ENCODE assay signal across 23 cellular contexts in genomic region chr1:238377280-238377919, GRCh38.
"Had no signal": no experiment of that assay in that cellular context is flagged by ENCODE, and none has a peak within 500 bp of the region (broad histone marks: within the 10 kb centered on the region; RNA-seq: fewer than 3 reads in every experiment).

No MANE protein-coding gene starts in this region.

- DNase-seq: activated B cell treated with CpG ODN at 0.5 μM for 24 hours; activated CD4-positive, alpha-beta T cell treated with anti-CD3 and anti-CD28 coated beads for 36 hours; activated CD4-positive, alpha-beta T cell treated with anti-CD3 and anti-CD28 coated beads, Interleukin-2, amount 50 U/mL, for 4 hours; activated naive CD4-positive, alpha-beta T cell; activated T-cell treated with anti-CD3 and anti-CD28 coated beads for 4 hours; activated T-cell treated with anti-CD3 and anti-CD28 coated beads, Interleukin-2, amount 50 U/mL, for 72 hours; central memory CD4-positive, alpha-beta T cell; foreskin fibroblast; head of caudate nucleus; hippocampal formation; islet precursor cell; left ventricle myocardium superior; naive B cell; right cardiac atrium; spleen; stimulated activated naive CD4-positive, alpha-beta T cell; SW 1271; T1000 had no signal

- H3K4me1 ChIP-seq: breast epithelium, spleen, tibial nerve had no signal

- H3K4me1 Mint-ChIP-seq: activated B cell treated with CpG ODN at 0.5 μM for 24 hours; activated CD4-positive, alpha-beta T cell treated with anti-CD3 and anti-CD28 coated beads for 36 hours; naive B cell had no signal

- H3K36me3 Mint-ChIP-seq: naive B cell had no signal

- H3K27ac ChIP-seq: breast epithelium, spleen, tibial nerve had no signal

- H3K27me3 ChIP-seq: breast epithelium, spleen, tibial nerve had no signal

- H3K27me3 Mint-ChIP-seq: activated B cell treated with CpG ODN at 0.5 μM for 24 hours; activated CD4-positive, alpha-beta T cell treated with anti-CD3 and anti-CD28 coated beads for 36 hours; naive B cell had no signal

- H3K4me3 ChIP-seq: breast epithelium, spleen, tibial nerve had no signal

- ATAC-seq: activated CD4-positive, alpha-beta T cell treated with anti-CD3 and anti-CD28 coated beads for 36 hours; activated naive CD4-positive, alpha-beta T cell treated with anti-CD3 and anti-CD28 coated beads, Interleukin-2, amount 50 U/mL, for 72 hours; activated T-cell treated with anti-CD3 and anti-CD28 coated beads, Interleukin-2, amount 50 U/mL, for 72 hours; esophagus mucosa; left ventricle myocardium superior; right cardiac atrium had no signal

- H3K4me3 Mint-ChIP-seq: activated B cell treated with CpG ODN at 0.5 μM for 24 hours; activated CD4-positive, alpha-beta T cell treated with anti-CD3 and anti-CD28 coated beads for 36 hours; activated T-cell treated with anti-CD3 and anti-CD28 coated beads, Interleukin-2, amount 50 U/mL, for 72 hours; T-helper 1 cell treated with Interleukin-12 subunit alpha and Interleukin-12 subunit beta and Interleukin-4 antibody, amounts not matched to agents 30 μg/mL and 1 μg/mL, for 36 hours had no signal

- H3K9me3 ChIP-seq: breast epithelium, spleen, tibial nerve had no signal

- H3K36me3 ChIP-seq: breast epithelium, spleen, tibial nerve had no signal

- H3K27ac Mint-ChIP-seq: activated B cell treated with CpG ODN at 0.5 μM for 24 hours; activated CD4-positive, alpha-beta T cell treated with anti-CD3 and anti-CD28 coated beads for 36 hours; activated naive CD4-positive, alpha-beta T cell treated with anti-CD3 and anti-CD28 coated beads, Interleukin-2, amount 50 U/mL, for 72 hours; activated T-cell treated with anti-CD3 and anti-CD28 coated beads, Interleukin-2, amount 50 U/mL, for 72 hours; naive B cell; T-helper 1 cell treated with Interleukin-12 subunit alpha and Interleukin-12 subunit beta and Interleukin-4 antibody, amounts not matched to agents 30 μg/mL and 1 μg/mL, for 36 hours had no signal
